In genomic region chr2:110090164-110090563, GRCh38 we compare ENCODE assay signal across 3 cellular contexts. TPM values are rescaled to one million over a fixed set of nuclear protein-coding genes. Genes with fewer than 3 reads are reported as not detected.
"Had no signal": no experiment of that assay in that cellular context is flagged by ENCODE, and none has a peak within 500 bp of the region (broad histone marks: within the 10 kb centered on the region; RNA-seq: fewer than 3 reads in every experiment).

No MANE protein-coding gene starts in this region.

RNA-seq across cellular contexts. Expression of gene MALL, which starts 25.5 kb away (rescaled TPM):
- total RNA-seq: natural killer cell; natural killer cell treated with Interleukin-12 subunit alpha and Interleukin-12 subunit beta and Interleukin-15 and Interleukin-18, amount 100 ng/mL, for 72 hours had no signal
- polyA plus RNA-seq: neural cell had no signal
